Comparison of ENCODE assay signal across 14 cellular contexts in the genomic region with DNA sequence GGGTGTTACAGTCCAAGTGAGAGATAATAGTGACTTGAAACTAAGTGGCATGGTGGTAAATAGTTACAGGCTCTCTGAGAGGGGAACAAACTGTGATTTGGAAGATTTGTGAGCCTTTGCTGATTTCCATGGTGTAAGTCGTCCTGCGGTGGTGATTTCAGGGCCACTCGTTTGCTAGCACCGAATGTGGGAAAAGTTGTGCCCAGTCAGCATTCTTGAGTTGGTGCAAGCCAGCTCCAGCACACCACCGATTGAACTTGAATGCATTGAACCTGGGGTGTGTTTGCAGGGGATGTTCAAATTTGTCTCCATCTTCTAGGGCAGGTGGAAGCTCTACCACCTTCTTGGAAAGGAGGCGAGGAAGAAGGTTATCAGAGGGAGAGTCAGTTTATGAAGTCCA. TPM values are rescaled to one million over a fixed set of nuclear protein-coding genes. Genes with fewer than 3 reads are reported as not detected.
DNase-seq lines count a peak whose midpoint lies in the region; ATAC-seq, FAIRE-seq and TF ChIP-seq lines count a peak whose summit lies in the region.
"Had no signal": no experiment of that assay in that cellular context is flagged by ENCODE, and none has a peak within 500 bp of the region (broad histone marks: within the 10 kb centered on the region; RNA-seq: fewer than 3 reads in every experiment).

No MANE protein-coding gene starts in this region.

- H3K4me1 Mint-ChIP-seq in stimulated activated naive CD8-positive, alpha-beta T cell treated with anti-CD3 and anti-CD28 coated beads, Interleukin-15, amount 100 ng/mL, for 72 hours, result peaks cover 47% of the 10 kb centered on the region

- H2BK20ac ChIP-seq in H1 (ENCODE audit: low read length), result no peak overlapping the region

- H3K23ac ChIP-seq in H1 (ENCODE audit: insufficient read length), result no peak overlapping the region

- no peak overlapping the region for H3K9ac ChIP-seq in OCI-LY1 (ENCODE audit: low read length)
- no peak overlapping the region for H3K9ac ChIP-seq in H1 (replicated peaks in 1 of 4; ENCODE audit: extremely low read depth in 1 of 4, low read depth in 3 of 4, low read length in 3 of 4)
- H3K9ac ChIP-seq in skeletal muscle satellite cell (ENCODE audit: low read depth, low read length), result no peak overlapping the region

- BruUV-seq in A673 (replicated peaks; lab: Mats Ljungman, UMichigan), result no TSS peak

- intact Hi-C loops in A673 (cut with micrococcal nuclease; ENCODE audit: unreplicated experiment), result no loop called here

- peaks cover 40% of the 10 kb centered on the region for H3K4me1 ChIP-seq in A673 (ENCODE audit: insufficient read depth, low read length, poor library complexity, severe bottlenecking)
- peaks cover 50% of the 10 kb centered on the region for H3K4me1 ChIP-seq in OCI-LY1 (ENCODE audit: insufficient read depth, low read length, severe bottlenecking)
- peaks cover 2 to 5% (median 4%) of the 10 kb centered on the region in 4 experiments; a peak in 5 of 7 replicates for H3K4me1 ChIP-seq in H1 (replicated peaks in 1 of 4; ENCODE audit: control insufficient read depth in 3 of 4, insufficient read depth in 4 of 4, low read length in 3 of 4)
- peaks cover 42% of the 10 kb centered on the region for H3K4me1 ChIP-seq in skeletal muscle satellite cell (ENCODE audit: control insufficient read depth, insufficient read depth, low read length)

- CTCF ChIA-PET in A673 (lab: Charles Lee), result no interaction called here
- CTCF ChIA-PET in H1 (lab: Charles Lee; ENCODE audit: partially characterized antibody), result interaction anchor here (0.7 to 2.4 kb wide), 2 partner anchors 12 to 22 kb away, joined by 3 to 20 read pairs; partner anchors contain the start of gene MAPKBP1

- H3K79me2 ChIP-seq in OCI-LY1 (ENCODE audit: insufficient read depth, low read length), result no peaks in the 10 kb centered on the region
- no peaks in the 10 kb centered on the region; a peak in 1 of 4 replicates for H3K79me2 ChIP-seq in H1 (ENCODE audit: control insufficient read depth in 1 of 2, insufficient read depth in 2 of 2, low read length in 2 of 2)

- no peak for TF ChIP-seq POLR2A in H1 (IDR thresholded peaks at IDR 0.05; ENCODE audit: control extremely low read depth in 1 of 2, low read depth in 2 of 2, low read length in 2 of 2)

- H3K36me3 ChIP-seq in A673 (ENCODE audit: insufficient read depth, low read length, poor library complexity, severe bottlenecking) (peaks cover under 1% of the 10 kb centered on the region), OCI-LY1 (ENCODE audit: insufficient read depth, low read length) (peaks cover 7% of the 10 kb centered on the region), H1 (ENCODE audit: control insufficient read depth in 2 of 4, insufficient read depth in 4 of 4, low read length in 3 of 4) (no peaks in the 10 kb centered on the region), skeletal muscle satellite cell (ENCODE audit: insufficient read depth, low read length) (peaks cover 15% of the 10 kb centered on the region)

- H3K14ac ChIP-seq in H1 (ENCODE audit: insufficient read length), result no peak overlapping the region

- peak overlapping the region in 1 of 2 donors; percentile 84 for H3K27ac Mint-ChIP-seq in stimulated activated naive CD8-positive, alpha-beta T cell treated with anti-CD3 and anti-CD28 coated beads, Interleukin-15, amount 100 ng/mL, for 72 hours
- H3K27ac Mint-ChIP-seq: activated CD4-positive, alpha-beta T cell treated with anti-CD3 and anti-CD28 coated beads for 36 hours; activated T-helper 1 cell treated with anti-CD3 and anti-CD28 coated beads, Interleukin-12 subunit alpha, Interleukin-12 subunit beta, Interleukin-2, Interleukin-4 antibody, amounts not matched to agents 30 ng/mL and 10 ng/mL and 1 ng/mL, durations not matched to agents 14 hours and 24 hours and 36 hours had no signal

- H3K9me3 Mint-ChIP-seq in stimulated activated naive CD8-positive, alpha-beta T cell treated with anti-CD3 and anti-CD28 coated beads, Interleukin-15, amount 100 ng/mL, for 72 hours, result no peaks in the 10 kb centered on the region
- H3K9me3 Mint-ChIP-seq: activated T-helper 1 cell treated with anti-CD3 and anti-CD28 coated beads, Interleukin-12 subunit alpha, Interleukin-12 subunit beta, Interleukin-2, Interleukin-4 antibody, amounts not matched to agents 30 ng/mL and 10 ng/mL and 1 ng/mL, durations not matched to agents 14 hours and 24 hours and 36 hours had no signal

- H4K5ac ChIP-seq in H1 (ENCODE audit: insufficient read length, low read depth, low read length), result no peak overlapping the region

- no peaks in the 10 kb centered on the region for H4K20me1 ChIP-seq in OCI-LY1 (ENCODE audit: insufficient read depth, low read length)
- H4K20me1 ChIP-seq in H1 (replicated peaks in 1 of 2; ENCODE audit: control insufficient read depth in 1 of 2, insufficient read depth in 2 of 2, low read length in 2 of 2), result peaks cover 0 to 2% of the 10 kb centered on the region in 2 experiments

- H3K56ac ChIP-seq in H1 (replicated peaks; ENCODE audit: insufficient read length, low read depth, low read length), result no peak overlapping the region

- no peaks in the 10 kb centered on the region for H3K27me3 Mint-ChIP-seq in stimulated activated naive CD8-positive, alpha-beta T cell treated with anti-CD3 and anti-CD28 coated beads, Interleukin-15, amount 100 ng/mL, for 72 hours
- H3K27me3 Mint-ChIP-seq: activated CD4-positive, alpha-beta T cell treated with anti-CD3 and anti-CD28 coated beads for 36 hours had no signal

- H3K18ac ChIP-seq in H1 (ENCODE audit: extremely low read depth, low read length), result no peak overlapping the region

- no peak overlapping the region for H3K4me2 ChIP-seq in OCI-LY1 (ENCODE audit: low read length)
- no peak overlapping the region for H3K4me2 ChIP-seq in H1 (ENCODE audit: insufficient read depth in 1 of 2, low read depth in 2 of 2, low read length in 2 of 2)
- H3K4me2 ChIP-seq in skeletal muscle satellite cell (ENCODE audit: low read length), result peak overlapping the region; percentile 66

- TF ChIP-seq RAD21 in H1 (IDR thresholded peaks at IDR 0.05 in 1 of 2, conservative IDR thresholded peaks at IDR 0.05 in 1 of 2; ENCODE audit: low read depth in 2 of 2, low read length in 2 of 2), result no peak

- no peak overlapping the region for H4K8ac ChIP-seq in H1 (ENCODE audit: extremely low read depth, insufficient read depth, low read length)

- no peaks in the 10 kb centered on the region for H3K79me1 ChIP-seq in H1 (ENCODE audit: low read depth, low read length)

- H3K27ac ChIP-seq in A673 (ENCODE audit: low read depth, low read length, poor library complexity, severe bottlenecking) (peak overlapping the region; percentile 52), OCI-LY1 (ENCODE audit: low read depth, low read length, poor library complexity, severe bottlenecking) (peak overlapping the region; percentile 52), H1 (ENCODE audit: low read depth, low read length) (no peak overlapping the region; the same call in 1 of the 2 replicates)
- H3K27ac ChIP-seq: body of pancreas had no signal

- H3K23me2 ChIP-seq in H1 (ENCODE audit: low read depth, low read length), result no peaks in the 10 kb centered on the region

- H3F3A ChIP-seq in OCI-LY1 (ENCODE audit: insufficient read depth, low read length), result no peaks in the 10 kb centered on the region

- H2AK5ac ChIP-seq in H1 (ENCODE audit: low read depth, low read length), result no peak overlapping the region

- no peak overlapping the region for H2BK120ac ChIP-seq in H1 (replicated peaks; ENCODE audit: low read depth, low read length)

- no peaks in the 10 kb centered on the region for H3K9me3 ChIP-seq in A673 (ENCODE audit: low read depth, low read length, poor library complexity, severe bottlenecking)
- H3K9me3 ChIP-seq in OCI-LY1 (ENCODE audit: low read length), result no peaks in the 10 kb centered on the region
- no peaks in the 10 kb centered on the region for H3K9me3 ChIP-seq in H1 (ENCODE audit: insufficient read depth in 2 of 2, low read depth in 1 of 2, low read length in 1 of 2)
- no peaks in the 10 kb centered on the region for H3K9me3 ChIP-seq in skeletal muscle satellite cell (replicated peaks; ENCODE audit: low read length)
- H3K9me3 ChIP-seq: body of pancreas, heart right ventricle had no signal

- no peak overlapping the region for H2BK12ac ChIP-seq in H1 (ENCODE audit: low read depth, low read length)

- no peak overlapping the region for H3K4me3 Mint-ChIP-seq in stimulated activated naive CD8-positive, alpha-beta T cell treated with anti-CD3 and anti-CD28 coated beads, Interleukin-15, amount 100 ng/mL, for 72 hours
- H3K4me3 Mint-ChIP-seq: activated CD4-positive, alpha-beta T cell treated with anti-CD3 and anti-CD28 coated beads for 36 hours; activated T-helper 1 cell treated with anti-CD3 and anti-CD28 coated beads, Interleukin-12 subunit alpha, Interleukin-12 subunit beta, Interleukin-2, Interleukin-4 antibody, amounts not matched to agents 30 ng/mL and 10 ng/mL and 1 ng/mL, durations not matched to agents 14 hours and 24 hours and 36 hours had no signal

- H2BK15ac ChIP-seq in H1 (ENCODE audit: low read length), result 0 out of 2 replicates have a peak overlapping the region, but pooled peaks have one; percentile 29

- H3K9me2 ChIP-seq in OCI-LY1 (ENCODE audit: low read depth, low read length), result no peaks in the 10 kb centered on the region

- FAIRE-seq in H1 (lab: Jason Lieb, UNC), result no peak

- H3K4me3 ChIP-seq in A673 (ENCODE audit: low read depth, low read length, poor library complexity, severe bottlenecking) (no peak overlapping the region), OCI-LY1 (ENCODE audit: low read depth, low read length, poor library complexity, severe bottlenecking) (no peak overlapping the region), H1 (ENCODE audit: extremely low read depth in 1 of 4, insufficient read depth in 2 of 4, low read depth in 3 of 4, low read length in 4 of 4) (no peak overlapping the region), skeletal muscle satellite cell (ENCODE audit: low read length) (no peak overlapping the region)
- H3K4me3 ChIP-seq: body of pancreas, heart right ventricle had no signal

- no peak for TF ChIP-seq EP300 in H1 (IDR thresholded peaks at IDR 0.05; ENCODE audit: borderline replicate concordance in 1 of 2, low read depth in 2 of 2, low read length in 2 of 2)

- no peak overlapping the region for H3K4ac ChIP-seq in H1 (replicated peaks; ENCODE audit: insufficient read length, low read depth, low read length)

- POLR2A ChIA-PET in A673 (lab: Charles Lee; ENCODE audit: low non-redundant PET), result interaction anchor here (0.7 kb wide), 1 partner anchor 24 kb away, joined by 3 read pairs; no protein-coding TSS in a partner anchor
- POLR2A ChIA-PET in H1 (lab: Charles Lee; ENCODE audit: partially characterized antibody), result interaction anchor here (1.4 kb wide), 1 partner anchor 22 kb away, joined by 4 read pairs; the partner anchor contains the start of gene MAPKBP1

- no peak overlapping the region for H2BK5ac ChIP-seq in H1 (ENCODE audit: low read depth, low read length)

- 94% methylated on average over 6 of the region's 6 CpGs; no CpG with 5 or more reads in 1 of the 2 experiments for WGBS in H1 (ENCODE audit: extremely low coverage in 1 of 2, insufficient coverage in 1 of 2, insufficient read length in 1 of 2, insufficient replicate concordance in 2 of 2, low coverage in 1 of 2, low lambda C conversion rate in 2 of 2, missing lambda C conversion rate in 1 of 2), 2 experiments

- DNase-seq in A673 (ENCODE audit: low spot score) (no peak), H1 (ENCODE audit: low read depth in 1 of 2, low spot score in 2 of 2) (no peak)
- no peak for DNase-seq in stimulated activated naive CD8-positive, alpha-beta T cell treated with anti-CD3 and anti-CD28 coated beads, Interleukin-15, amount 100 ng/mL, for 72 hours
- DNase-seq in stimulated activated CD4-positive, alpha-beta T cell treated with anti-CD3 and anti-CD28 coated beads, Interleukin-4, amount 100 ng/mL, for 24 hours, result no peak
- DNase-seq: activated CD4-positive, alpha-beta T cell treated with anti-CD3 and anti-CD28 coated beads for 36 hours; body of pancreas; heart right ventricle; left colon; NCI-H1092 had no signal

- TF ChIP-seq CTCF in A673 (conservative IDR thresholded peaks at IDR 0.05; ENCODE audit: low read depth, low read length) (no peak), OCI-LY1 (IDR thresholded peaks at IDR 0.05; ENCODE audit: low read length) (no peak), H1 (IDR thresholded peaks at IDR 0.05; ENCODE audit: control extremely low read depth in 1 of 3, insufficient read depth in 1 of 3, low read depth in 1 of 3, low read length in 3 of 3) (no peak)

- H2AFZ ChIP-seq in OCI-LY1 (ENCODE audit: low read length), result no peak overlapping the region
- no peak overlapping the region for H2AFZ ChIP-seq in H1 (ENCODE audit: low read length)

- H3K27me3 ChIP-seq in A673 (replicated peaks; ENCODE audit: insufficient read depth, low read depth, low read length, poor library complexity), result no peaks in the 10 kb centered on the region
- H3K27me3 ChIP-seq in OCI-LY1 (ENCODE audit: insufficient read depth, low read length), result no peaks in the 10 kb centered on the region
- H3K27me3 ChIP-seq in H1 (replicated peaks in 1 of 4; ENCODE audit: control insufficient read depth in 3 of 4, extremely low read depth in 1 of 4, insufficient read depth in 3 of 4, low read length in 3 of 4), result no peaks in the 10 kb centered on the region
- H3K27me3 ChIP-seq in skeletal muscle satellite cell (ENCODE audit: control insufficient read depth, insufficient read depth, low read length), result no peaks in the 10 kb centered on the region
- H3K27me3 ChIP-seq: body of pancreas, heart right ventricle had no signal

- no peak overlapping the region for H4K91ac ChIP-seq in H1 (replicated peaks; ENCODE audit: insufficient read length, low read length)

- ATAC-seq in HG03521 (IDR thresholded peaks at IDR 0.05; ENCODE audit: unreplicated experiment), result no peak
- ATAC-seq in stimulated activated naive CD8-positive, alpha-beta T cell treated with anti-CD3 and anti-CD28 coated beads, Interleukin-15, amount 100 ng/mL, for 72 hours, result no peak
- no peak for ATAC-seq in HG02759 (IDR thresholded peaks at IDR 0.05; ENCODE audit: unreplicated experiment)
- ATAC-seq: activated CD4-positive, alpha-beta T cell treated with anti-CD3 and anti-CD28 coated beads for 36 hours; body of pancreas; left colon had no signal

RNA-seq across cellular contexts. Expression of gene MAPKBP1, which starts 21.7 kb away (rescaled TPM):
- total RNA-seq in A673 (2021), result 29.3 and 30.7 TPM in 2 replicates
- 10.9 and 11.3 TPM in 2 replicates for total RNA-seq in H1 (2021; fragmentation: NEBNext Ultra II Directional; extraction: Animal tissue kit (Norgen Biotek cat#: 25700))
- 4.3 and 4.5 TPM in 2 replicates for polyA plus RNA-seq in H1 (2011; rRNA removed)
- 4.2 TPM for polyA plus RNA-seq in H1 (2011; cell fraction: cytosol; rRNA removed)
- polyA plus RNA-seq in H1 (2011; cell fraction: nucleus; rRNA removed), result 28.6 TPM
- 9.8 to 11.6 TPM (median 10.2 TPM) in 4 replicates for polyA plus RNA-seq in H1 (2012, experiment 1 of 2)
- polyA plus RNA-seq in H1 (2012, experiment 2 of 2), result 5.2 TPM
- 3.7 TPM for polyA plus RNA-seq in H1 (2013, experiment 1 of 2)
- polyA plus RNA-seq in H1 (2013, experiment 2 of 2), result 3.4 TPM
- polyA minus RNA-seq in H1 (2011; rRNA and poly(A)+ RNA removed), result 12.4 and 24.5 TPM in 2 replicates
- polyA minus RNA-seq in H1 (2011; cell fraction: cytosol; rRNA and poly(A)+ RNA removed), result 6.2 TPM
- 36.4 TPM for polyA minus RNA-seq in H1 (2011; cell fraction: nucleus; rRNA and poly(A)+ RNA removed)
- total RNA-seq in skeletal muscle satellite cell (2012; rRNA removed), result 12.9 and 13.8 TPM in 2 replicates

RNA-seq across cellular contexts. Expression of gene JMJD7, which starts 31.9 kb away (rescaled TPM):
- total RNA-seq in A673 (2021), result 18.3 and 18.8 TPM in 2 replicates
- total RNA-seq in H1 (2021; fragmentation: NEBNext Ultra II Directional; extraction: Animal tissue kit (Norgen Biotek cat#: 25700)), result 14.7 and 15.0 TPM in 2 replicates
- 20.0 and 21.2 TPM in 2 replicates for polyA plus RNA-seq in H1 (2011; rRNA removed)
- polyA plus RNA-seq in H1 (2011; cell fraction: cytosol; rRNA removed), result 17.1 TPM
- 28.8 TPM for polyA plus RNA-seq in H1 (2011; cell fraction: nucleus; rRNA removed)
- polyA plus RNA-seq in H1 (2012, experiment 1 of 2), result 11.7 to 16.4 TPM (median 15.2 TPM) in 4 replicates
- polyA plus RNA-seq in H1 (2012, experiment 2 of 2), result 15.2 TPM
- polyA plus RNA-seq in H1 (2013, experiment 1 of 2), result 7.5 TPM
- polyA plus RNA-seq in H1 (2013, experiment 2 of 2), result 8.5 TPM
- polyA minus RNA-seq in H1 (2011; rRNA and poly(A)+ RNA removed), result 4.8 and 5.2 TPM in 2 replicates
- 10.6 TPM for polyA minus RNA-seq in H1 (2011; cell fraction: cytosol; rRNA and poly(A)+ RNA removed)
- 6.7 TPM for polyA minus RNA-seq in H1 (2011; cell fraction: nucleus; rRNA and poly(A)+ RNA removed)
- total RNA-seq in skeletal muscle satellite cell (2012; rRNA removed), result 1.8 and 10.0 TPM in 2 replicates

RNA-seq across cellular contexts. Expression of gene PLA2G4B, which starts 42.7 kb away (rescaled TPM):
- 7.4 and 12.0 TPM in 2 replicates for total RNA-seq in A673 (2021)
- 4.2 and 8.0 TPM in 2 replicates for total RNA-seq in H1 (2021; fragmentation: NEBNext Ultra II Directional; extraction: Animal tissue kit (Norgen Biotek cat#: 25700))
- 9.2 TPM in 2 replicates for polyA plus RNA-seq in H1 (2011; rRNA removed)
- polyA plus RNA-seq in H1 (2011; cell fraction: cytosol; rRNA removed), result 8.0 TPM
- 49.3 TPM for polyA plus RNA-seq in H1 (2011; cell fraction: nucleus; rRNA removed)
- 2.8 to 7.8 TPM (median 6.9 TPM) in 4 replicates for polyA plus RNA-seq in H1 (2012, experiment 1 of 2)
- polyA plus RNA-seq in H1 (2012, experiment 2 of 2), result 4.2 TPM
- polyA plus RNA-seq in H1 (2013, experiment 1 of 2), result 10.3 TPM
- 6.5 TPM for polyA plus RNA-seq in H1 (2013, experiment 2 of 2)
- polyA minus RNA-seq in H1 (2011; rRNA and poly(A)+ RNA removed), result 1.5 and 2.0 TPM in 2 replicates
- polyA minus RNA-seq in H1 (2011; cell fraction: cytosol; rRNA and poly(A)+ RNA removed), result 3.1 TPM
- 7.5 TPM for polyA minus RNA-seq in H1 (2011; cell fraction: nucleus; rRNA and poly(A)+ RNA removed)
- total RNA-seq in skeletal muscle satellite cell (2012; rRNA removed), result 0.44 and 0.76 TPM in 2 replicates
